13 cellular contexts compared by ENCODE assay signal in the genomic region with DNA sequence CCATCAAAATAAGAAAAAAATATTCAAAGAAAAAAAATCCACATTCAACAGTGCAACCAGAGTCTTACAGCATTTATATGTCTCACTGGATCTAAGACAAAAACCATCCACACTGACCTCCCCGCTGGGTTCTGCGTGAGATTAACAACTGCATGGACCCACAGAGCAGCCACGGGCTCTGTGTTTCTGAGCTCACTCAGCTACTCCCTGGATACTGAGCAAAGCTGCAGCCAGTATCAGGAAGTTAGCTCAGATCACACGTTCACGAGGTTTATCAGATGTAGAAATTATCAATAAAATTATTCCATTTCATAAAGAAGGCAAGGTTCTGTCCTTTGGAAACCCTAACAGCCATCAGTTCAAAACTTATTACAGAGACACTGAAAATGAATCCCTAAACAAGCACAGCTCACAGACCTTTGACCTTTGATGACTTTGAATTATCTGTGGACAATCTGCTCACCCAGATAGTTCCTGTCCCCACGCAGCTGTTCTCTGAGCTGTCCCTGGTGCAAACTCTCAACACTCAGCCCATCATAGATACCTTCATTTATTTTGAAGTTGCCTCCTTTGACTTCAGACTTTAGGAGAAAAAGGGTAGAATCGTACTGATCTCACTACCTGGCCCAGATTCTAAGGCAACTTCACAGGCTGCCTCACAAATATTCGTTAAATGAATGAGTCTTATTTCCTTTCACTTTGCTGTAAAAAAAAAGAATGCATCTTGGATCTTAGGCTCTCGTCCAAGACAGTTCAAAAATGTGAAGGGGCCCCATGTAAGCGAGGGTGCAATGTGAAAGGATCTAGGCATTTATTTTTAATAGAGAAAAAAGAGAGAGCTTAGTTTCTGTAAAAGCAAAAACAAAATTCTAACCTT.
DNase-seq lines count a peak whose midpoint lies in the region; ATAC-seq and TF ChIP-seq lines count a peak whose summit lies in the region.
"Had no signal": no experiment of that assay in that cellular context is flagged by ENCODE, and none has a peak within 500 bp of the region (broad histone marks: within the 10 kb centered on the region; RNA-seq: fewer than 3 reads in every experiment).

No MANE protein-coding gene starts in this region.

- TF ChIP-seq CTCF in right lobe of liver (IDR thresholded peaks at IDR 0.05) = no peak
- no peak for TF ChIP-seq CTCF in testis (IDR thresholded peaks at IDR 0.05)
- no peak for TF ChIP-seq CTCF in tibial nerve (IDR thresholded peaks at IDR 0.05)

- no peak for DNase-seq in activated T-cell treated with anti-CD3 and anti-CD28 coated beads, Interleukin-2, amount 50 U/mL, for 4 hours
- DNase-seq in activated T-cell treated with anti-CD3 and anti-CD28 coated beads for 4 hours = no peak
- no peak for DNase-seq in right lobe of liver
- no peak for DNase-seq in testis
- no peak for DNase-seq in mucosa of gallbladder (ENCODE audit: low spot score)
- DNase-seq in HT-29 (ENCODE audit: low spot score) = no peak
- no peak for DNase-seq in tibial nerve (ENCODE audit: low spot score in 2 of 2)
- DNase-seq: activated effector memory CD4-positive, alpha-beta T cell treated with Interleukin-2 at 50 U/mL for 16 hours; HCEC 1CT; stimulated activated CD4-positive, alpha-beta T cell treated with anti-CD3 and anti-CD28 coated beads, Interleukin-4, amount 100 ng/mL, for 4 hours; SW 1271 had no signal

- WGBS in right lobe of liver (ENCODE audit: insufficient coverage, low coverage, low lambda C conversion rate, missing lambda C conversion rate) = 14% methylated on average over 7 of the region's 10 CpGs
- 26 to 35% methylated on average over 10 of the region's 10 CpGs for WGBS in testis, 2 donors
- WGBS in tibial nerve, 2 donors = 31 to 32% methylated on average over 10 of the region's 10 CpGs

- H3K27ac ChIP-seq in right lobe of liver (no peak overlapping the region), testis (peak overlapping the region; percentile 2 to 37), tibial nerve (peak overlapping the region in 2 of 4 donors; percentile 2 to 43)
- H3K27ac ChIP-seq: C4-2B had no signal

- H3K9me3 ChIP-seq in right lobe of liver = no peaks in the 10 kb centered on the region
- H3K9me3 ChIP-seq in testis = no peaks in the 10 kb centered on the region
- H3K9me3 ChIP-seq in tibial nerve = no peaks in the 10 kb centered on the region

- H3K36me3 Mint-ChIP-seq in activated T-cell treated with anti-CD3 and anti-CD28 coated beads, Interleukin-2, amount 50 U/mL, for 4 hours (ENCODE audit: insufficient read depth) = peaks cover 5% of the 10 kb centered on the region
- peaks cover 3% of the 10 kb centered on the region for H3K36me3 Mint-ChIP-seq in activated naive CD8-positive, alpha-beta T cell

- intact Hi-C loops in right lobe of liver (cut with DNase I) (no loop called here), testis (cut with DNase I; ENCODE audit: low total_unique reads) (no loop called here)

- peak overlapping the region; percentile 87 for H3K27ac Mint-ChIP-seq in activated naive CD8-positive, alpha-beta T cell

- H3K36me3 ChIP-seq in right lobe of liver (no peaks in the 10 kb centered on the region), testis (ENCODE audit: low read depth, missing control alignments) (no peaks in the 10 kb centered on the region), tibial nerve (no peaks in the 10 kb centered on the region)

- no peaks in the 10 kb centered on the region for H3K27me3 ChIP-seq in right lobe of liver
- H3K27me3 ChIP-seq in testis = no peaks in the 10 kb centered on the region
- no peaks in the 10 kb centered on the region for H3K27me3 ChIP-seq in tibial nerve

- TF ChIP-seq EP300 in tibial nerve (IDR thresholded peaks at IDR 0.05) = no peak

- no peak overlapping the region for H3K4me3 ChIP-seq in right lobe of liver
- H3K4me3 ChIP-seq in testis = no peak overlapping the region
- no peak overlapping the region for H3K4me3 ChIP-seq in tibial nerve

- peaks cover 11% of the 10 kb centered on the region for H3K9me3 Mint-ChIP-seq in activated T-cell treated with anti-CD3 and anti-CD28 coated beads, Interleukin-2, amount 50 U/mL, for 4 hours
- no peaks in the 10 kb centered on the region for H3K9me3 Mint-ChIP-seq in activated naive CD8-positive, alpha-beta T cell (ENCODE audit: low read depth)

- H3K4me1 Mint-ChIP-seq in activated T-cell treated with anti-CD3 and anti-CD28 coated beads, Interleukin-2, amount 50 U/mL, for 4 hours (ENCODE audit: low read depth) = peaks cover 47% of the 10 kb centered on the region
- H3K4me1 Mint-ChIP-seq in activated naive CD8-positive, alpha-beta T cell (ENCODE audit: low read depth) = peaks cover 30% of the 10 kb centered on the region

- TF ChIP-seq POLR2A in right lobe of liver (IDR thresholded peaks at IDR 0.05) (no peak), testis (IDR thresholded peaks at IDR 0.05) (no peak), tibial nerve (IDR thresholded peaks at IDR 0.05) (no peak)

- peak; percentile 48 to 51 for ATAC-seq in activated T-cell treated with anti-CD3 and anti-CD28 coated beads, Interleukin-2, amount 50 U/mL, for 4 hours
- peak; percentile 83 to 89 (median 86) for ATAC-seq in right lobe of liver

- H3K4me3 Mint-ChIP-seq in activated T-cell treated with anti-CD3 and anti-CD28 coated beads, Interleukin-2, amount 50 U/mL, for 4 hours = peak overlapping the region; percentile 69
- peak overlapping the region; percentile 79 for H3K4me3 Mint-ChIP-seq in activated naive CD8-positive, alpha-beta T cell

- H3K27me3 Mint-ChIP-seq in activated T-cell treated with anti-CD3 and anti-CD28 coated beads, Interleukin-2, amount 50 U/mL, for 4 hours (ENCODE audit: low read depth) = no peaks in the 10 kb centered on the region
- H3K27me3 Mint-ChIP-seq in activated naive CD8-positive, alpha-beta T cell = no peaks in the 10 kb centered on the region

- H3K4me1 ChIP-seq in right lobe of liver = peaks cover 0 to 13% (median 6%) of the 10 kb centered on the region in 4 donors
- H3K4me1 ChIP-seq in testis = peaks cover 8% of the 10 kb centered on the region
- H3K4me1 ChIP-seq in tibial nerve = peaks cover 0 to 14% (median 5%) of the 10 kb centered on the region in 4 donors

Comparison
In these comparisons a context has a peak if more than half of its experiments do, and no peak if none do; other contexts are left out.
1. H3K27ac ChIP-seq: peak in testis (2 of 2); none in right lobe of liver (0 of 3).